Comparison of ENCODE assay signal across 19 cellular contexts in genomic region chr17:81693491-81694360, GRCh38. TPM values are rescaled to one million over a fixed set of nuclear protein-coding genes. Genes with fewer than 3 reads are reported as not detected.
A peak's percentile ranks its signal among the peaks of the same experiment; 100 is the strongest.
DNase-seq lines count a peak whose midpoint lies in the region; ATAC-seq and TF ChIP-seq lines count a peak whose summit lies in the region.
"Had no signal": no experiment of that assay in that cellular context is flagged by ENCODE, and none has a peak within 500 bp of the region (broad histone marks: within the 10 kb centered on the region; RNA-seq: fewer than 3 reads in every experiment).

No MANE protein-coding gene starts in this region.

- CTCF ChIA-PET in HCT116 (lab: Charles Lee) = interaction anchor here (1.1 kb wide), 1 partner anchor 18 kb away, joined by 3 read pairs; no protein-coding TSS in a partner anchor

- DNase-seq in NCI-H82 (lab: John Stamatoyannopoulos, UW) = peak; percentile 33
- DNase-seq in NCI-H82 treated with DMSO at 0.1 percent for 48 hours (lab: John Stamatoyannopoulos, UW; ENCODE audit: unreplicated experiment) = no peak
- DNase-seq in HCT116 (ENCODE audit: low read depth, low spot score) = no peak
- DNase-seq in RWPE2 (ENCODE audit: low spot score) = no peak
- peak; percentile 79 for DNase-seq in iPS-NIHi11 (ENCODE audit: low spot score)
- DNase-seq in DMS153 treated with DMSO at 0.1 percent for 48 hours (lab: John Stamatoyannopoulos, UW; ENCODE audit: unreplicated experiment) = no peak
- DNase-seq in SKM-1 (lab: John Stamatoyannopoulos, UW; ENCODE audit: unreplicated experiment) = no peak
- DNase-seq: activated naive CD4-positive, alpha-beta T cell treated with anti-CD3 and anti-CD28 coated beads for 36 hours; activated T-cell treated with anti-CD3 and anti-CD28 coated beads, Interleukin-2, amount 50 U/mL, for 48 hours; erythroblast; foreskin melanocyte; MG63; naive thymus-derived CD8-positive, alpha-beta T cell; NCI-H146 had no signal

- H4K20me1 ChIP-seq in HCT116 (ENCODE audit: insufficient read depth) = no peaks in the 10 kb centered on the region

- H3K36me3 ChIP-seq in HCT116 (ENCODE audit: control insufficient read depth in 1 of 2, insufficient read depth in 2 of 2, low read length in 2 of 2) (peaks cover 54 to 95% of the 10 kb centered on the region in 2 experiments), RWPE2 (ENCODE audit: low read depth) (peaks cover 99% of the 10 kb centered on the region)

- H3K4me3 ChIP-seq in HCT116 (replicated peaks in 1 of 2; ENCODE audit: low read depth in 1 of 2, low read length in 2 of 2) = no peak overlapping the region
- no peak overlapping the region for H3K4me3 ChIP-seq in RWPE2 (ENCODE audit: severe bottlenecking)
- H3K4me3 ChIP-seq: BLaER1 treated with 17β-estradiol and CSF1 and Interleukin-3, amounts not matched to agents 10 nM and 100 nM; MG63; pancreas; SJSA1 had no signal

- RAD21 ChIA-PET in HCT116 (lab: Charles Lee; ENCODE audit: low non-redundant PET in 1 of 2, low total read pairs in 2 of 2, uncharacterized antibody in 2 of 2, unreplicated experiment in 2 of 2) = interaction anchor here in 1 of 2 experiments (1.0 kb wide), 1 partner anchor 18 kb away, joined by 3 read pairs; no protein-coding TSS in a partner anchor

- no peak overlapping the region for H3K4me2 ChIP-seq in HCT116 (ENCODE audit: low read length)
- H3K4me2 ChIP-seq: BLaER1 treated with 17β-estradiol and CSF1 and Interleukin-3, amounts not matched to agents 10 nM and 100 nM had no signal

- H3K9ac ChIP-seq in HCT116 (ENCODE audit: low read length) = no peak overlapping the region

- intact Hi-C loops in HCT116 (cut with micrococcal nuclease) = loop anchor here (10.0 kb wide), 1 partner anchor 139 kb away; the partner anchor contains the start of gene FAAP100

- no peak for TF ChIP-seq POLR2A in HCT116 (IDR thresholded peaks at IDR 0.05; ENCODE audit: borderline replicate concordance, extremely low read depth, insufficient read depth, insufficient read length)

- ATAC-seq in HCT116 = peak; percentile 65
- ATAC-seq in RWPE2 (ENCODE audit: low read depth) = no peak
- ATAC-seq in GM21381 (IDR thresholded peaks at IDR 0.05; ENCODE audit: unreplicated experiment) = no peak
- ATAC-seq: naive thymus-derived CD8-positive, alpha-beta T cell; pancreas; sciatic nerve had no signal

- peaks cover 79% of the 10 kb centered on the region; the same call in 1 of the 2 replicates for H3K79me2 ChIP-seq in HCT116 (ENCODE audit: insufficient read depth, low read length)

- no peak overlapping the region for H2AFZ ChIP-seq in HCT116 (ENCODE audit: low read depth, low read length, poor library complexity, severe bottlenecking)

- no peaks in the 10 kb centered on the region for H3K9me2 ChIP-seq in HCT116 (ENCODE audit: insufficient read depth)

- H3K4me1 ChIP-seq in HCT116 (ENCODE audit: control insufficient read depth in 1 of 2, insufficient read depth in 2 of 2, low read length in 2 of 2) (no peaks in the 10 kb centered on the region; a peak in 1 of 4 replicates), RWPE2 (ENCODE audit: insufficient read depth, poor library complexity, severe bottlenecking) (no peaks in the 10 kb centered on the region)
- H3K4me1 ChIP-seq: BLaER1 treated with 17β-estradiol and CSF1 and Interleukin-3, amounts not matched to agents 10 nM and 100 nM; pancreas; SJSA1 had no signal

- H3K27me3 ChIP-seq in HCT116 (ENCODE audit: insufficient read depth, low read length) (no peaks in the 10 kb centered on the region), RWPE2 (ENCODE audit: insufficient read depth, poor library complexity, severe bottlenecking) (no peaks in the 10 kb centered on the region)
- H3K27me3 ChIP-seq: BLaER1 treated with 17β-estradiol and CSF1 and Interleukin-3, amounts not matched to agents 10 nM and 100 nM; MG63; pancreas; SJSA1 had no signal

- no TSS peak for BruUV-seq in HCT116 (replicated peaks; lab: Mats Ljungman, UMichigan)

- H3K9me3 ChIP-seq in HCT116 (ENCODE audit: control insufficient read depth in 1 of 2, insufficient read depth in 1 of 2, low read depth in 1 of 2, low read length in 2 of 2) (no peaks in the 10 kb centered on the region), RWPE2 (ENCODE audit: severe bottlenecking) (no peaks in the 10 kb centered on the region)
- H3K9me3 ChIP-seq: BLaER1 treated with 17β-estradiol and CSF1 and Interleukin-3, amounts not matched to agents 10 nM and 100 nM; MG63; pancreas; SJSA1 had no signal

- TF ChIP-seq RAD21 in HCT116 (IDR thresholded peaks at IDR 0.05; ENCODE audit: low read depth) = no peak

- POLR2A ChIA-PET in HCT116 (lab: Charles Lee) = interaction anchor here (1.4 kb wide), 1 partner anchor 10 kb away, joined by 6 read pairs; the partner anchor contains the start of genes ARL16 and HGS

- H3K27ac ChIP-seq in HCT116 (ENCODE audit: low read depth, low read length) (no peak overlapping the region), RWPE2 (ENCODE audit: poor library complexity, severe bottlenecking) (no peak overlapping the region)
- H3K27ac ChIP-seq: BLaER1 treated with 17β-estradiol and CSF1 and Interleukin-3, amounts not matched to agents 10 nM and 100 nM; pancreas; SJSA1 had no signal

- peak in 2 of 3 experiments; percentile 39 to 53; a peak in 4 of 6 replicates for TF ChIP-seq CTCF in HCT116 (IDR thresholded peaks at IDR 0.05 in 2 of 3, conservative IDR thresholded peaks at IDR 0.05 in 1 of 3; ENCODE audit: borderline replicate concordance in 1 of 3, insufficient read depth in 1 of 3, low read depth in 2 of 3, low read length in 2 of 3)
- TF ChIP-seq CTCF in RWPE2 (IDR thresholded peaks at IDR 0.05; ENCODE audit: poor library complexity, severe bottlenecking) = peak; percentile 8

TF ChIP-seq in HCT116, 20 proteins besides CTCF, POLR2A, EP300 and RAD21 (continues in another document):
- TF ChIP-seq ZNF274 (IDR thresholded peaks at IDR 0.05; ENCODE audit: low read depth, low read length) (no peak), REST (IDR thresholded peaks at IDR 0.05; ENCODE audit: low read depth) (no peak), SIN3A (IDR thresholded peaks at IDR 0.05; ENCODE audit: low read depth) (no peak), CEBPB (IDR thresholded peaks at IDR 0.05; ENCODE audit: low read depth) (no peak), EZH2 (IDR thresholded peaks at IDR 0.05) (no peak), EZH2phosphoT487 (IDR thresholded peaks at IDR 0.05; ENCODE audit: borderline replicate concordance) (no peak), POLR2AphosphoS5 (IDR thresholded peaks at IDR 0.05; ENCODE audit: low read depth, low read length) (no peak), ATF3 (IDR thresholded peaks at IDR 0.05) (no peak), SP1 (IDR thresholded peaks at IDR 0.05; ENCODE audit: low read depth) (no peak), JUND (IDR thresholded peaks at IDR 0.05) (no peak), FOSL1 (IDR thresholded peaks at IDR 0.05; ENCODE audit: low read depth) (no peak), ELF1 (IDR thresholded peaks at IDR 0.05; ENCODE audit: borderline replicate concordance, low read depth) (no peak), ZBTB33 (IDR thresholded peaks at IDR 0.05; ENCODE audit: extremely low read depth, insufficient replicate concordance, low read length) (no peak)

RNA-seq across cellular contexts. Expression of gene MRPL12, which starts 9.4 kb away (rescaled TPM):
- total RNA-seq in HCT116 (2021; ENCODE audit: unreplicated experiment) = 260 TPM
- 178 and 227 TPM in 2 replicates for polyA plus RNA-seq in HCT116 (2012)

RNA-seq across cellular contexts. Expression of gene HGS, which starts 9.9 kb away (rescaled TPM):
- 231 TPM for total RNA-seq in HCT116 (2021; ENCODE audit: unreplicated experiment)
- 235 and 241 TPM in 2 replicates for polyA plus RNA-seq in HCT116 (2012)

RNA-seq across cellular contexts. Expression of gene ARL16, which starts 10.1 kb away (rescaled TPM):
- 47.5 TPM for total RNA-seq in HCT116 (2021; ENCODE audit: unreplicated experiment)
- polyA plus RNA-seq in HCT116 (2012) = 39.0 and 43.1 TPM in 2 replicates

RNA-seq across cellular contexts. Expression of gene SLC25A10, which starts 18.4 kb away (rescaled TPM):
- 70.8 TPM for total RNA-seq in HCT116 (2021; ENCODE audit: unreplicated experiment)
- 52.7 and 57.5 TPM in 2 replicates for polyA plus RNA-seq in HCT116 (2012)

RNA-seq across cellular contexts. Expression of gene CCDC137, which starts 27.2 kb away (rescaled TPM):
- 77.5 TPM for total RNA-seq in HCT116 (2021; ENCODE audit: unreplicated experiment)
- polyA plus RNA-seq in HCT116 (2012) = 39.7 and 42.4 TPM in 2 replicates

Comparison
In these comparisons a context has a peak if more than half of its experiments do, and no peak if none do; other contexts are left out.
1. DNase-seq: peak in NCI-H82 (single experiment) and iPS-NIHi11 (single experiment); none in NCI-H82 treated with DMSO at 0.1 percent for 48 hours (single experiment), HCT116 (single experiment), RWPE2 (single experiment), DMS153 treated with DMSO at 0.1 percent for 48 hours (single experiment) and SKM-1 (single experiment).